In genomic region chr2:102256281-102256680, GRCh38 we compare ENCODE assay signal across 13 cellular contexts. TPM values are rescaled to one million over a fixed set of nuclear protein-coding genes. Genes with fewer than 3 reads are reported as not detected.
A peak's percentile ranks its signal among the peaks of the same experiment; 100 is the strongest.
DNase-seq lines count a peak whose midpoint lies in the region; ATAC-seq, FAIRE-seq and TF ChIP-seq lines count a peak whose summit lies in the region.
"Had no signal": no experiment of that assay in that cellular context is flagged by ENCODE, and none has a peak within 500 bp of the region (broad histone marks: within the 10 kb centered on the region; RNA-seq: fewer than 3 reads in every experiment).

No MANE protein-coding gene starts in this region.

- peak overlapping the region; percentile 61 for H3K4me3 Mint-ChIP-seq in T-helper 17 cell
- H3K4me3 Mint-ChIP-seq: activated B cell treated with CpG ODN at 0.5 μM for 24 hours had no signal

- ATAC-seq in HCT116 = no peak
- ATAC-seq in T-helper 17 cell = no peak
- no peak for ATAC-seq in GM19328 (IDR thresholded peaks at IDR 0.05; ENCODE audit: unreplicated experiment)
- no peak for ATAC-seq in GM21515 (IDR thresholded peaks at IDR 0.05; ENCODE audit: unreplicated experiment)
- ATAC-seq: left colon had no signal

- FAIRE-seq in kidney (lab: Jason Lieb, UNC) = peak; percentile 96
- FAIRE-seq: astrocyte had no signal

- no peak overlapping the region for H3K9ac ChIP-seq in HCT116 (ENCODE audit: low read length)
- no peak overlapping the region for H3K9ac ChIP-seq in kidney (ENCODE audit: low read length in 2 of 2)

- CTCF ChIA-PET in HCT116 (lab: Charles Lee) (no interaction called here), GM10248 (lab: Yijun Ruan, JAX) (interaction anchor here (2.0 to 12.4 kb wide), 2 partner anchors 9 to 18 kb away, joined by 6 to 133 read pairs; no protein-coding TSS in a partner anchor)

- BruUV-seq in HCT116 (replicated peaks; lab: Mats Ljungman, UMichigan) = no TSS peak

- H3K4me2 ChIP-seq in HCT116 (ENCODE audit: low read length) = no peak overlapping the region

- no peaks in the 10 kb centered on the region for H3K27me3 ChIP-seq in HCT116 (ENCODE audit: insufficient read depth, low read length)

- H3K9me3 ChIP-seq in HCT116 (ENCODE audit: control insufficient read depth in 1 of 2, insufficient read depth in 1 of 2, low read depth in 1 of 2, low read length in 2 of 2) (no peaks in the 10 kb centered on the region; a peak in 2 of 4 replicates), T-helper 17 cell (ENCODE audit: control insufficient read depth, low read length, poor library complexity, severe bottlenecking) (no peaks in the 10 kb centered on the region), kidney (ENCODE audit: control insufficient read depth in 1 of 2, low read length in 2 of 2) (no peaks in the 10 kb centered on the region)
- H3K9me3 ChIP-seq: tibial nerve had no signal

- no peaks in the 10 kb centered on the region for H3K27me3 Mint-ChIP-seq in T-helper 17 cell

- H3K4me1 Mint-ChIP-seq in T-helper 17 cell = peaks cover 27% of the 10 kb centered on the region

- no peaks in the 10 kb centered on the region for H3K79me2 ChIP-seq in HCT116 (ENCODE audit: insufficient read depth, low read length)

- no peak for TF ChIP-seq POLR2A in HCT116 (IDR thresholded peaks at IDR 0.05; ENCODE audit: borderline replicate concordance, extremely low read depth, insufficient read depth, insufficient read length)

- DNase-seq in CD1c-positive myeloid dendritic cell (ENCODE audit: extremely low spot score) (peak; percentile 33), HCT116 (ENCODE audit: low read depth, low spot score) (no peak), T-helper 17 cell (no peak), kidney (no peak), NCI-H2196 treated with DMSO at 0.1 percent for 48 hours (lab: John Stamatoyannopoulos, UW; ENCODE audit: unreplicated experiment) (no peak), GM10248 (ENCODE audit: extremely low spot score) (no peak)
- DNase-seq: activated B cell treated with CpG ODN at 0.5 μM for 24 hours, left colon, posterior cingulate gyrus had no signal

- RAD21 ChIA-PET in HCT116 (lab: Charles Lee; ENCODE audit: low non-redundant PET in 1 of 2, low total read pairs in 2 of 2, uncharacterized antibody in 2 of 2, unreplicated experiment in 2 of 2) = no interaction called here

- intact Hi-C loops in HCT116 (cut with micrococcal nuclease) = loop anchor here (5.0 kb wide), 1 partner anchor 186 kb away; no protein-coding TSS in a partner anchor
- intact Hi-C loops in kidney (cut with DNase I) = no loop called here

- no peak overlapping the region for H3K4me3 ChIP-seq in HCT116 (replicated peaks in 1 of 2; ENCODE audit: low read depth in 1 of 2, low read length in 2 of 2)
- H3K4me3 ChIP-seq in kidney (ENCODE audit: low read length in 2 of 2) = peak overlapping the region in 1 of 2 donors; percentile 14

- H4K20me1 ChIP-seq in HCT116 (ENCODE audit: insufficient read depth) = no peaks in the 10 kb centered on the region

- TF ChIP-seq CTCF in HCT116 (IDR thresholded peaks at IDR 0.05 in 2 of 3, conservative IDR thresholded peaks at IDR 0.05 in 1 of 3; ENCODE audit: borderline replicate concordance in 1 of 3, insufficient read depth in 1 of 3, low read depth in 2 of 3, low read length in 2 of 3) = no peak
- no peak for TF ChIP-seq CTCF in kidney (IDR thresholded peaks at IDR 0.05; ENCODE audit: borderline replicate concordance, extremely low read depth, insufficient read depth)
- TF ChIP-seq CTCF in GM10248 (IDR thresholded peaks at IDR 0.05; ENCODE audit: control extremely low read depth, extremely low read depth, low read depth, missing control alignments) = no peak

- H3K36me3 Mint-ChIP-seq in T-helper 17 cell (ENCODE audit: low read depth) = no peaks in the 10 kb centered on the region

- no peaks in the 10 kb centered on the region for H3K9me2 ChIP-seq in HCT116 (ENCODE audit: insufficient read depth)

- no peak for TF ChIP-seq RAD21 in HCT116 (IDR thresholded peaks at IDR 0.05; ENCODE audit: low read depth)

- POLR2A ChIA-PET in HCT116 (lab: Charles Lee) (no interaction called here), GM10248 (lab: Yijun Ruan, JAX) (interaction anchor here (0.7 kb wide), 1 partner anchor 551 kb away, joined by 4 read pairs; no protein-coding TSS in a partner anchor)

- no peak overlapping the region for H3K27ac ChIP-seq in HCT116 (ENCODE audit: low read depth, low read length)
- no peak overlapping the region for H3K27ac ChIP-seq in kidney (ENCODE audit: low read depth in 2 of 2, low read length in 2 of 2)
- H3K27ac ChIP-seq: tibial nerve had no signal

- no peaks in the 10 kb centered on the region for H3K36me3 ChIP-seq in HCT116 (ENCODE audit: control insufficient read depth in 1 of 2, insufficient read depth in 2 of 2, low read length in 2 of 2)
- H3K36me3 ChIP-seq in kidney (ENCODE audit: control insufficient read depth in 1 of 2, insufficient read depth in 2 of 2, low read length in 2 of 2) = no peaks in the 10 kb centered on the region
- H3K36me3 ChIP-seq: tibial nerve had no signal

- H3K27ac Mint-ChIP-seq in T-helper 17 cell = peak overlapping the region; percentile 61
- H3K27ac Mint-ChIP-seq: activated B cell treated with CpG ODN at 0.5 μM for 24 hours had no signal

- H3K4me1 ChIP-seq in HCT116 (ENCODE audit: control insufficient read depth in 1 of 2, insufficient read depth in 2 of 2, low read length in 2 of 2) (peaks cover 0 to 12% of the 10 kb centered on the region in 2 experiments; a peak in 1 of 4 replicates), kidney (ENCODE audit: control insufficient read depth in 1 of 2, insufficient read depth in 1 of 2, low read depth in 1 of 2, low read length in 2 of 2) (no peaks in the 10 kb centered on the region)

- H2AFZ ChIP-seq in HCT116 (ENCODE audit: low read depth, low read length, poor library complexity, severe bottlenecking) = peak overlapping the region; percentile 22

TF ChIP-seq in HCT116, 20 proteins besides CTCF, POLR2A, EP300 and RAD21:
- TF ChIP-seq ZFX (IDR thresholded peaks at IDR 0.05) (no peak), EZH2 (IDR thresholded peaks at IDR 0.05) (no peak), SRF (IDR thresholded peaks at IDR 0.05; ENCODE audit: low read depth) (no peak), TCF7L2 (IDR thresholded peaks at IDR 0.05; ENCODE audit: borderline replicate concordance, extremely low read depth, insufficient read depth, insufficient read length) (no peak), EGR1 (IDR thresholded peaks at IDR 0.05; ENCODE audit: low read depth) (no peak), SIN3A (IDR thresholded peaks at IDR 0.05; ENCODE audit: low read depth) (no peak), JUND (IDR thresholded peaks at IDR 0.05) (no peak), MAX (IDR thresholded peaks at IDR 0.05) (no peak), EZH2phosphoT487 (IDR thresholded peaks at IDR 0.05; ENCODE audit: borderline replicate concordance) (no peak), ZNF274 (IDR thresholded peaks at IDR 0.05; ENCODE audit: low read depth, low read length) (no peak), CBX3 (IDR thresholded peaks at IDR 0.05; ENCODE audit: low read depth) (no peak), ATF3 (IDR thresholded peaks at IDR 0.05) (no peak), ELF1 (IDR thresholded peaks at IDR 0.05; ENCODE audit: borderline replicate concordance, low read depth) (no peak), REST (IDR thresholded peaks at IDR 0.05; ENCODE audit: low read depth) (no peak)
TF ChIP-seq in HCT116: peak in this region for 0.

RNA-seq across cellular contexts. Expression of gene IL1RL1, which starts 55.1 kb away (rescaled TPM):
- total RNA-seq in HCT116 (2021; ENCODE audit: unreplicated experiment) = not detected
- polyA plus RNA-seq in HCT116 (2012) = not detected in 2 replicates
- under 1 TPM; 0.60 to 0.99 TPM for total RNA-seq in T-helper 17 cell
- total RNA-seq in kidney = 32.3 TPM
- polyA plus RNA-seq in kidney (ENCODE audit: insufficient read depth, low read depth, low replicate concordance) = 102 TPM
- total RNA-seq: activated B cell treated with CpG ODN at 0.5 μM for 24 hours had no signal

Comparison
In these comparisons a context has a peak if more than half of its experiments do, and no peak if none do; other contexts are left out.
1. RNA of gene IL1RL1, which starts 55.1 kb away (total RNA-seq): 32.3 TPM in kidney (single experiment); 0.60 to 0.99 TPM in T-helper 17 cell and not detected in HCT116 (single experiment); every median in the first group is over 10 times any median in the second.